In genomic region chr7:109622320-109622719, GRCh38 we compare ENCODE assay signal across 9 cellular contexts.
"Had no signal": no experiment of that assay in that cellular context is flagged by ENCODE, and none has a peak within 500 bp of the region (broad histone marks: within the 10 kb centered on the region; RNA-seq: fewer than 3 reads in every experiment).

No MANE protein-coding gene starts in this region.

- H3K9ac ChIP-seq: GM23248 had no signal

- H3K4me1 Mint-ChIP-seq: GM23338 had no signal

- H3K27ac Mint-ChIP-seq: GM23338, H9, HFFc6 had no signal

- H3K4me1 ChIP-seq: HAP-1 had no signal

- H3K36me3 ChIP-seq: HAP-1 had no signal

- H3K27ac ChIP-seq: GM23248 had no signal

- DNase-seq: GM23248, GOT3, H7, H9, HCEC 1CT, HFFc6 had no signal

- H3K4me3 ChIP-seq: GM23248, GM23338, HAP-1 had no signal

- H3K4me3 Mint-ChIP-seq: GM23338, H9, HFFc6 had no signal

- ATAC-seq: GM23338, HCT116 had no signal

- H2AFZ ChIP-seq: GM23248, GM23338 had no signal

- H3K9me3 ChIP-seq: HAP-1 had no signal

- H3K4me2 ChIP-seq: GM23338 had no signal
